Comparison of ENCODE assay signal across 1 cellular context in genomic region chr7:45881280-45881758, GRCh38.
TF ChIP-seq lines count a peak whose summit lies in the region.

No MANE protein-coding gene starts in this region.

TF ChIP-seq in IMR-90, 13 proteins besides CTCF, POLR2A, EP300 and RAD21 (continued from another document):
- TF ChIP-seq ELK1 (IDR thresholded peaks at IDR 0.05; ENCODE audit: borderline replicate concordance, low read depth, low read length): no peak
- no peak for TF ChIP-seq MXI1 (IDR thresholded peaks at IDR 0.05; ENCODE audit: borderline replicate concordance, low read depth, low read length)
- TF ChIP-seq, protein P1, sequence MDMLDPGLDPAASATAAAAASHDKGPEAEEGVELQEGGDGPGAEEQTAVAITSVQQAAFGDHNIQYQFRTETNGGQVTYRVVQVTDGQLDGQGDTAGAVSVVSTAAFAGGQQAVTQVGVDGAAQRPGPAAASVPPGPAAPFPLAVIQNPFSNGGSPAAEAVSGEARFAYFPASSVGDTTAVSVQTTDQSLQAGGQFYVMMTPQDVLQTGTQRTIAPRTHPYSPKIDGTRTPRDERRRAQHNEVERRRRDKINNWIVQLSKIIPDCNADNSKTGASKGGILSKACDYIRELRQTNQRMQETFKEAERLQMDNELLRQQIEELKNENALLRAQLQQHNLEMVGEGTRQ (IDR thresholded peaks at IDR 0.05; ENCODE audit: low read depth, low read length): no peak
- no peak for TF ChIP-seq CEBPB (IDR thresholded peaks at IDR 0.05; ENCODE audit: low read depth, low read length)
- no peak for TF ChIP-seq RCOR1 (IDR thresholded peaks at IDR 0.05; ENCODE audit: insufficient replicate concordance, low read length)
- no peak for TF ChIP-seq MAZ (IDR thresholded peaks at IDR 0.05; ENCODE audit: borderline replicate concordance, low read depth, low read length)
- TF ChIP-seq CHD1 (IDR thresholded peaks at IDR 0.05; ENCODE audit: low read depth, low read length): no peak
- TF ChIP-seq MAFK (IDR thresholded peaks at IDR 0.05; ENCODE audit: low read depth, low read length): no peak
- no peak for TF ChIP-seq BHLHE40 (IDR thresholded peaks at IDR 0.05; ENCODE audit: low read depth, low read length)
- no peak for TF ChIP-seq RFX5 (IDR thresholded peaks at IDR 0.05; ENCODE audit: low read depth, low read length)
